ENCODE assay signal across 34 cellular contexts in genomic region chr11:59967677-59968394, GRCh38. TPM values are rescaled to one million over a fixed set of nuclear protein-coding genes. Genes with fewer than 3 reads are reported as not detected.
"Had no signal": no experiment of that assay in that cellular context is flagged by ENCODE, and none has a peak within 500 bp of the region (broad histone marks: within the 10 kb centered on the region; RNA-seq: fewer than 3 reads in every experiment).

No MANE protein-coding gene starts in this region.

- H3K27me3 Mint-ChIP-seq: stimulated activated naive B cell treated with anti-CD40 and anti-IgM and Interleukin-4, amounts not matched to agents 10 μg/mL and 1 μg/mL and 100 μg/mL, for 72 hours had no signal

- H3K4me1 Mint-ChIP-seq: natural killer cell; nephron progenitor cell; neural progenitor cell; stimulated activated naive B cell treated with anti-CD40 and anti-IgM and Interleukin-4, amounts not matched to agents 10 μg/mL and 1 μg/mL and 100 μg/mL, for 72 hours had no signal

- H3K4me3 Mint-ChIP-seq: natural killer cell; nephron progenitor cell; neural progenitor cell; stimulated activated naive B cell treated with anti-CD40 and anti-IgM and Interleukin-4, amounts not matched to agents 10 μg/mL and 1 μg/mL and 100 μg/mL, for 72 hours had no signal

- DNase-seq: kidney glomerular epithelial cell; left cardiac atrium; left lung; lower lobe of right lung; mammary epithelial cell; mesenchymal stem cell; natural killer cell; nephron progenitor cell; occipital lobe; right lobe of liver; stimulated activated CD4-positive, alpha-beta T cell treated with anti-CD3 and anti-CD28 coated beads, Interleukin-1b, Interleukin-23, amount 100 ng/mL, for 48 hours; stimulated activated CD4-positive, alpha-beta T cell treated with anti-CD3 and anti-CD28 coated beads, Interleukin-2, amount 100 ng/mL, for 48 hours; stimulated activated CD4-positive, alpha-beta T cell treated with anti-CD3 and anti-CD28 coated beads, Interleukin-4, amount 100 ng/mL, for 4 hours; stimulated activated CD8-positive, alpha-beta memory T cell treated with anti-CD3 and anti-CD28 coated beads, Interleukin-4, amount 100 ng/mL, for 48 hours; stimulated activated naive B cell treated with anti-CD40 and anti-IgM and Interleukin-4, amounts not matched to agents 10 μg/mL and 1 μg/mL and 100 μg/mL, for 72 hours; stimulated activated naive CD8-positive, alpha-beta T cell treated with anti-CD3 and anti-CD28 coated beads, Interleukin-15, Interleukin-2, amounts not matched to agents 100 U/mL and 50 U/mL, for 24 hours; stomach; testis; thyroid gland; transverse colon; upper lobe of left lung had no signal

- H3K9me3 Mint-ChIP-seq: natural killer cell; nephron progenitor cell; neural progenitor cell; stimulated activated naive B cell treated with anti-CD40 and anti-IgM and Interleukin-4, amounts not matched to agents 10 μg/mL and 1 μg/mL and 100 μg/mL, for 72 hours had no signal

- H3K27ac Mint-ChIP-seq: natural killer cell; nephron progenitor cell; neural progenitor cell; stimulated activated naive B cell treated with anti-CD40 and anti-IgM and Interleukin-4, amounts not matched to agents 10 μg/mL and 1 μg/mL and 100 μg/mL, for 72 hours had no signal

- H3K36me3 Mint-ChIP-seq: natural killer cell; neural progenitor cell; stimulated activated naive B cell treated with anti-CD40 and anti-IgM and Interleukin-4, amounts not matched to agents 10 μg/mL and 1 μg/mL and 100 μg/mL, for 72 hours had no signal

- ATAC-seq: left cardiac atrium; left lung; lower lobe of right lung; right lobe of liver; stimulated activated naive B cell treated with anti-CD40 and anti-IgM and Interleukin-4, amounts not matched to agents 10 μg/mL and 1 μg/mL and 100 μg/mL, for 72 hours; stimulated activated naive CD8-positive, alpha-beta T cell treated with anti-CD3 and anti-CD28 coated beads, Interleukin-15, Interleukin-2, amounts not matched to agents 100 U/mL and 50 U/mL, for 24 hours had no signal

RNA-seq across cellular contexts. Expression of gene OOSP4A, which starts 4.0 kb away (rescaled TPM):
- total RNA-seq: hepatocyte, left cardiac atrium, left lung, liver, lower lobe of right lung, mammary epithelial cell, mucosa of gallbladder, natural killer cell, occipital lobe, osteocyte, posterior vena cava, pulmonary artery endothelial cell, renal cortical epithelial cell, right atrium auricular region, right lobe of liver, skeletal muscle tissue, smooth muscle cell, stomach, testis, thyroid gland, transverse colon, upper lobe of left lung, urinary bladder, vagina had no signal

RNA-seq across cellular contexts. Expression of gene OOSP1, which starts 29.6 kb away (rescaled TPM):
- total RNA-seq: hepatocyte, left cardiac atrium, left lung, liver, lower lobe of right lung, mucosa of gallbladder, osteocyte, posterior vena cava, pulmonary artery endothelial cell, right atrium auricular region, right lobe of liver, skeletal muscle tissue, smooth muscle cell, stomach, thyroid gland, transverse colon, vagina had no signal

RNA-seq across cellular contexts. Expression of gene OOSP4B, which starts 49.1 kb away (rescaled TPM):
- total RNA-seq: hepatocyte, left cardiac atrium, left lung, liver, lower lobe of right lung, mammary epithelial cell, mucosa of gallbladder, natural killer cell, occipital lobe, osteocyte, posterior vena cava, pulmonary artery endothelial cell, renal cortical epithelial cell, right atrium auricular region, right lobe of liver, skeletal muscle tissue, smooth muscle cell, stomach, thyroid gland, transverse colon, upper lobe of left lung, urinary bladder, vagina had no signal
